Comparison of ENCODE assay signal across 7 cellular contexts in genomic region chr15:74460298-74460697, GRCh38. TPM values are rescaled to one million over a fixed set of nuclear protein-coding genes. Genes with fewer than 3 reads are reported as not detected.
A peak's percentile ranks its signal among the peaks of the same experiment; 100 is the strongest.
DNase-seq lines count a peak whose midpoint lies in the region; ATAC-seq lines count a peak whose summit lies in the region.

No MANE protein-coding gene starts in this region.

- H3K4me3 Mint-ChIP-seq in T-helper 1 cell treated with Interleukin-12 subunit alpha and Interleukin-12 subunit beta and Interleukin-4 antibody, amounts not matched to agents 30 μg/mL and 1 μg/mL, for 36 hours = peak overlapping the region; percentile 95
- H3K4me3 Mint-ChIP-seq in stimulated activated naive B cell treated with anti-CD40 and anti-IgM and Interleukin-4, amounts not matched to agents 10 μg/mL and 1 μg/mL and 100 μg/mL, for 72 hours = peak overlapping the region; percentile 99

- WGBS in GM23248 (ENCODE audit: low coverage in 1 of 2, low lambda C conversion rate in 2 of 2, missing lambda C conversion rate in 2 of 2), 2 experiments = 50 to 56% methylated on average over 2 of the region's 2 CpGs
- WGBS in right cardiac atrium = 54% methylated on average over 2 of the region's 2 CpGs

- H3K4me1 Mint-ChIP-seq in T-helper 1 cell treated with Interleukin-12 subunit alpha and Interleukin-12 subunit beta and Interleukin-4 antibody, amounts not matched to agents 30 μg/mL and 1 μg/mL, for 36 hours (ENCODE audit: low read depth) = peaks cover 41% of the 10 kb centered on the region
- peaks cover 30 to 46% of the 10 kb centered on the region in 2 donors for H3K4me1 Mint-ChIP-seq in stimulated activated naive B cell treated with anti-CD40 and anti-IgM and Interleukin-4, amounts not matched to agents 10 μg/mL and 1 μg/mL and 100 μg/mL, for 72 hours

- peaks cover 33% of the 10 kb centered on the region for H3K79me2 ChIP-seq in GM23248 (ENCODE audit: insufficient read depth)

- H3K27ac ChIP-seq in GM23248 = peak overlapping the region; percentile 79
- no peak overlapping the region for H3K27ac ChIP-seq in right cardiac atrium (ENCODE audit: low read length)

- H3K27me3 ChIP-seq in GM23248 (replicated peaks; ENCODE audit: insufficient read depth) (no peaks in the 10 kb centered on the region), right cardiac atrium (ENCODE audit: control insufficient read depth, insufficient read depth) (no peaks in the 10 kb centered on the region)

- in situ Hi-C loops in GM23248 (cut with MboI) = no loop called here

- no peaks in the 10 kb centered on the region for H3K27me3 Mint-ChIP-seq in T-helper 1 cell treated with Interleukin-12 subunit alpha and Interleukin-12 subunit beta and Interleukin-4 antibody, amounts not matched to agents 30 μg/mL and 1 μg/mL, for 36 hours (ENCODE audit: low read depth)
- H3K27me3 Mint-ChIP-seq in stimulated activated naive B cell treated with anti-CD40 and anti-IgM and Interleukin-4, amounts not matched to agents 10 μg/mL and 1 μg/mL and 100 μg/mL, for 72 hours = no peaks in the 10 kb centered on the region

- H4K20me1 ChIP-seq in GM23248 (ENCODE audit: insufficient read depth) = no peaks in the 10 kb centered on the region

- peaks cover 8% of the 10 kb centered on the region; the same call in 1 of the 2 replicates for H3K36me3 ChIP-seq in GM23248 (ENCODE audit: low read depth)

- H3F3A ChIP-seq in GM23248 (ENCODE audit: insufficient read depth) = peaks cover 6% of the 10 kb centered on the region; the same call in 1 of the 2 replicates

- H3K27ac Mint-ChIP-seq in T-helper 1 cell treated with Interleukin-12 subunit alpha and Interleukin-12 subunit beta and Interleukin-4 antibody, amounts not matched to agents 30 μg/mL and 1 μg/mL, for 36 hours = peak overlapping the region; percentile 88
- peak overlapping the region; percentile 83 for H3K27ac Mint-ChIP-seq in stimulated activated naive B cell treated with anti-CD40 and anti-IgM and Interleukin-4, amounts not matched to agents 10 μg/mL and 1 μg/mL and 100 μg/mL, for 72 hours

- no peaks in the 10 kb centered on the region for H3K9me2 ChIP-seq in GM23248 (ENCODE audit: insufficient read depth)

- H3K4me2 ChIP-seq in GM23248 (ENCODE audit: unreplicated experiment) = peak overlapping the region; percentile 73

- ATAC-seq in right cardiac atrium = no peak
- ATAC-seq in stimulated activated naive B cell treated with anti-CD40 and anti-IgM and Interleukin-4, amounts not matched to agents 10 μg/mL and 1 μg/mL and 100 μg/mL, for 72 hours (replicated peaks) = peak; percentile 58
- no peak for ATAC-seq in GM21529 (IDR thresholded peaks at IDR 0.05; ENCODE audit: unreplicated experiment)

- peak overlapping the region; percentile 95 for H2AFZ ChIP-seq in GM23248

- H3K9me3 ChIP-seq in GM23248 (ENCODE audit: low read depth) = no peaks in the 10 kb centered on the region
- H3K9me3 ChIP-seq in right cardiac atrium (ENCODE audit: control insufficient read depth, low read length) = no peaks in the 10 kb centered on the region

- 0 out of 2 replicates have a peak, but pooled peaks cover 4% of the 10 kb centered on the region for H3K4me1 ChIP-seq in GM23248 (ENCODE audit: insufficient read depth)
- peaks cover 2% of the 10 kb centered on the region for H3K4me1 ChIP-seq in right cardiac atrium (ENCODE audit: control insufficient read depth, insufficient read depth, low read length)

- intact Hi-C loops in right cardiac atrium (cut with DNase I) = loop anchor here in 1 of 4 donors (10.0 kb wide), 1 partner anchor 155 kb away; the partner anchor contains the start of gene CLK3

- peaks cover 11% of the 10 kb centered on the region for H3K9me3 Mint-ChIP-seq in T-helper 1 cell treated with Interleukin-12 subunit alpha and Interleukin-12 subunit beta and Interleukin-4 antibody, amounts not matched to agents 30 μg/mL and 1 μg/mL, for 36 hours
- peaks cover 5 to 7% of the 10 kb centered on the region in 2 donors for H3K9me3 Mint-ChIP-seq in stimulated activated naive B cell treated with anti-CD40 and anti-IgM and Interleukin-4, amounts not matched to agents 10 μg/mL and 1 μg/mL and 100 μg/mL, for 72 hours

- H3K4me3 ChIP-seq in GM23248 (peak overlapping the region; percentile 83), right cardiac atrium (ENCODE audit: low read length) (peak overlapping the region; percentile 90)

- H3K9ac ChIP-seq in GM23248 = peak overlapping the region; percentile 86

- DNase-seq in GM23248 (no peak), right cardiac atrium (no peak), cerebellar nuclear complex (lab: John Stamatoyannopoulos, UW) (no peak), GM03348 (ENCODE audit: low spot score) (no peak)
- no peak for DNase-seq in stimulated activated naive B cell treated with anti-CD40 and anti-IgM and Interleukin-4, amounts not matched to agents 10 μg/mL and 1 μg/mL and 100 μg/mL, for 72 hours

- H3K36me3 Mint-ChIP-seq in T-helper 1 cell treated with Interleukin-12 subunit alpha and Interleukin-12 subunit beta and Interleukin-4 antibody, amounts not matched to agents 30 μg/mL and 1 μg/mL, for 36 hours (ENCODE audit: low read depth) = peaks cover 25% of the 10 kb centered on the region
- H3K36me3 Mint-ChIP-seq in stimulated activated naive B cell treated with anti-CD40 and anti-IgM and Interleukin-4, amounts not matched to agents 10 μg/mL and 1 μg/mL and 100 μg/mL, for 72 hours = peaks cover 18 to 28% of the 10 kb centered on the region in 2 donors

RNA-seq across cellular contexts. Expression of gene UBL7, which starts 0.7 kb away (rescaled TPM):
- total RNA-seq in GM23248 (2014; rRNA removed; shearing (Covaris generic)) = 70.4 and 74.2 TPM in 2 replicates
- polyA plus RNA-seq in GM23248 (2016; fragmentation: Nextera tagmentation; extraction: Ambion mirVana) (78.6 and 79.1 TPM in 2 replicates), right cardiac atrium (49.0 TPM)
- 10 to 100 TPM; 35.8 to 59.3 (median 49.8) TPM for total RNA-seq in right cardiac atrium

RNA-seq across cellular contexts. Expression of gene SEMA7A, which starts 26.5 kb away (rescaled TPM):
- 132 and 151 TPM in 2 replicates for total RNA-seq in GM23248 (2014; rRNA removed; shearing (Covaris generic))
- polyA plus RNA-seq in GM23248 (2016; fragmentation: Nextera tagmentation; extraction: Ambion mirVana) (41.2 and 42.3 TPM in 2 replicates), right cardiac atrium (1.8 TPM)
- 1 to 10 TPM; 1.7 to 3.3 (median 2.2) TPM for total RNA-seq in right cardiac atrium

Comparison
In these comparisons a context has a peak if more than half of its experiments do, and no peak if none do; other contexts are left out.
1. ATAC-seq: peak in stimulated activated naive B cell treated with anti-CD40 and anti-IgM and Interleukin-4, amounts not matched to agents 10 μg/mL and 1 μg/mL and 100 μg/mL, for 72 hours (2 of 2); none in right cardiac atrium (0 of 2) and GM21529 (single experiment).
2. RNA of gene SEMA7A, which starts 26.5 kb away (total RNA-seq): 132 to 151 TPM in GM23248; 1.7 to 3.3 TPM in right cardiac atrium; every median in the first group is over 10 times any median in the second.